ENCODE assay signal across 12 cellular contexts in the genomic region with DNA sequence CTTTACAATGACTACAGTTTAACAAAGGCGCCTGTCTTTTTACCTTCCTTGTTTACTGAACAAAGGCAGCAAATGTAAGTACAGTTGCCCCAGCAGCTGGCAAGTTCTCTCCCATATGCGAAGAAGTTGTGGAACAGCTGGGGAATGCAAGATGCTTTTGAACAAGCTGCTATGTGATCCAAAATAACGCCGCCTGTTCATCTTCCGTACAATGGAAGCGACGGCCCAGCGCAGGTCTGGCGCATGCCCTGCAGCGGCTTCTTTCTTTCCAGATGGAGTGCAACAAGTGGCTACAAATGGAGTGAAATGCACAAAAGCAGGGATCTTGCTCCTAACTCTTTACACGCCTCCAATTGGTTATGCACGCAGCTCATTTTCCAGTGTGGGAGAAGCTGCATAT.
DNase-seq lines count a peak whose midpoint lies in the region; ATAC-seq and TF ChIP-seq lines count a peak whose summit lies in the region.
"Had no signal": no experiment of that assay in that cellular context is flagged by ENCODE, and none has a peak within 500 bp of the region (broad histone marks: within the 10 kb centered on the region; RNA-seq: fewer than 3 reads in every experiment).

No MANE protein-coding gene starts in this region.

- TF ChIP-seq POLR2A in esophagus muscularis mucosa (IDR thresholded peaks at IDR 0.05; ENCODE audit: low read depth): no peak

- POLR2A ChIA-PET in GM10248 (lab: Yijun Ruan, JAX): no interaction called here

- WGBS in esophagus muscularis mucosa: 51% methylated on average over 11 of the region's 12 CpGs
- WGBS in neuronal stem cell (ENCODE audit: extremely low coverage in 2 of 2, insufficient read length in 2 of 2, insufficient replicate concordance in 1 of 2), 2 donors: no CpG with 5 or more reads among the region's 12 CpGs

- no peak overlapping the region for H4K91ac ChIP-seq in neuronal stem cell (ENCODE audit: low read depth, low read length, poor library complexity)

- H3K9ac ChIP-seq in neuronal stem cell (ENCODE audit: low read depth, low read length, poor library complexity): no peak overlapping the region

- no peak overlapping the region for H3K4me2 ChIP-seq in neuronal stem cell (ENCODE audit: insufficient read depth, low read length, poor library complexity, severe bottlenecking)

- H3K18ac ChIP-seq in neuronal stem cell (ENCODE audit: low read length): peak overlapping the region; percentile 74

- H2BK5ac ChIP-seq in neuronal stem cell (ENCODE audit: low read length): no peak overlapping the region

- no peak overlapping the region for H3K23ac ChIP-seq in neuronal stem cell (ENCODE audit: low read depth, low read length, poor library complexity)

- H2BK12ac ChIP-seq in neuronal stem cell (ENCODE audit: low read length): no peak overlapping the region

- peaks cover 7 to 78% (median 60%) of the 10 kb centered on the region in 4 donors for H3K4me1 ChIP-seq in esophagus muscularis mucosa
- peaks cover 26 to 30% of the 10 kb centered on the region in 2 donors for H3K4me1 ChIP-seq in neuronal stem cell (ENCODE audit: control insufficient read depth in 2 of 2, insufficient read depth in 1 of 2, low read depth in 1 of 2, low read length in 2 of 2)

- H3K27me3 ChIP-seq in esophagus muscularis mucosa: no peaks in the 10 kb centered on the region
- no peaks in the 10 kb centered on the region for H3K27me3 ChIP-seq in neuronal stem cell (ENCODE audit: control insufficient read depth in 3 of 3, insufficient read depth in 3 of 3, low read depth in 1 of 3, low read length in 3 of 3)
- H3K27me3 ChIP-seq: brain microvascular endothelial cell had no signal

- CTCF ChIA-PET in GM10248 (lab: Yijun Ruan, JAX): interaction anchor here (1.2 to 1.4 kb wide), 2 partner anchors 8 to 10 kb away, joined by 3 to 5 read pairs; no protein-coding TSS in a partner anchor

- H3K79me1 ChIP-seq in neuronal stem cell (ENCODE audit: low read depth, low read length): peaks cover 5% of the 10 kb centered on the region

- no peak overlapping the region for H4K8ac ChIP-seq in neuronal stem cell (ENCODE audit: low read depth, low read length)

- no peak overlapping the region for H3K4ac ChIP-seq in neuronal stem cell (ENCODE audit: low read length)

- H2BK120ac ChIP-seq in neuronal stem cell (ENCODE audit: low read depth, low read length): no peak overlapping the region

- H3K36me3 ChIP-seq in esophagus muscularis mucosa (peaks cover 0 to 8% (median 4%) of the 10 kb centered on the region in 4 donors), neuronal stem cell (replicated peaks in 1 of 2; ENCODE audit: control insufficient read depth in 2 of 2, insufficient read depth in 2 of 2, low read length in 2 of 2) (no peaks in the 10 kb centered on the region)
- H3K36me3 ChIP-seq: brain microvascular endothelial cell, HAP-1 had no signal

- peak overlapping the region; percentile 62 for H2AFZ ChIP-seq in neuronal stem cell (ENCODE audit: low read length)

- no peak overlapping the region for H2BK15ac ChIP-seq in neuronal stem cell (ENCODE audit: low read length)

- no peak for TF ChIP-seq EP300 in esophagus muscularis mucosa (IDR thresholded peaks at IDR 0.05)

- intact Hi-C loops in left ventricle myocardium superior (cut with micrococcal nuclease): no loop called here
- intact Hi-C loops in Right ventricle myocardium inferior (cut with DNase I): loop anchor here (10.0 kb wide), 1 partner anchor 213 kb away; no protein-coding TSS in a partner anchor
- intact Hi-C loops in esophagus muscularis mucosa (cut with DNase I): loop anchor here (10.0 kb wide), 2 partner anchors 137 to 273 kb away; no protein-coding TSS in a partner anchor

- H3K27ac ChIP-seq in esophagus muscularis mucosa (replicated peaks in 1 of 4) (peak overlapping the region; percentile 95 to 99 (median 98)), neuronal stem cell (replicated peaks; ENCODE audit: low read length) (peak overlapping the region; percentile 33)
- H3K27ac ChIP-seq: brain microvascular endothelial cell had no signal

- DNase-seq in left ventricle myocardium superior (peak; percentile 35), Right ventricle myocardium inferior (ENCODE audit: missing footprints) (no peak), esophagus muscularis mucosa (ENCODE audit: extremely low spot score) (no peak), neuronal stem cell (ENCODE audit: low spot score) (no peak), GM10248 (ENCODE audit: extremely low spot score) (no peak), GOT3 (lab: John Stamatoyannopoulos, UW) (no peak)
- no peak for DNase-seq in activated T-cell treated with anti-CD3 and anti-CD28 coated beads, Interleukin-2, amount 50 U/mL, for 48 hours
- DNase-seq: brain microvascular endothelial cell, kidney glomerular epithelial cell, NCI-H187 had no signal

- H3K9me3 ChIP-seq in esophagus muscularis mucosa (no peaks in the 10 kb centered on the region), neuronal stem cell (replicated peaks in 1 of 2; ENCODE audit: control insufficient read depth in 2 of 2, insufficient read depth in 1 of 2, low read depth in 1 of 2, low read length in 2 of 2) (no peaks in the 10 kb centered on the region)
- H3K9me3 ChIP-seq: HAP-1 had no signal

- peak overlapping the region; percentile 36 to 87 (median 64) for H3K4me3 ChIP-seq in esophagus muscularis mucosa
- H3K4me3 ChIP-seq in neuronal stem cell (ENCODE audit: low read length in 2 of 2): peak overlapping the region in 1 of 2 donors; percentile 37
- H3K4me3 ChIP-seq: HAP-1 had no signal

- H3K14ac ChIP-seq in neuronal stem cell (ENCODE audit: low read length): no peak overlapping the region

- ATAC-seq in left ventricle myocardium superior (no peak), Right ventricle myocardium inferior (no peak), HG03095 (IDR thresholded peaks at IDR 0.05; ENCODE audit: unreplicated experiment) (no peak)

- no peak overlapping the region for H2AK5ac ChIP-seq in neuronal stem cell (ENCODE audit: low read depth, low read length)

- TF ChIP-seq CTCF in esophagus muscularis mucosa (IDR thresholded peaks at IDR 0.05) (no peak), GM10248 (IDR thresholded peaks at IDR 0.05; ENCODE audit: control extremely low read depth, extremely low read depth, low read depth, missing control alignments) (no peak)
